8 cellular contexts compared by ENCODE assay signal in genomic region chr12:51922762-51923505, GRCh38. TPM values are rescaled to one million over a fixed set of nuclear protein-coding genes. Genes with fewer than 3 reads are reported as not detected.
DNase-seq lines count a peak whose midpoint lies in the region; ATAC-seq, FAIRE-seq and TF ChIP-seq lines count a peak whose summit lies in the region.

No MANE protein-coding gene starts in this region.

- H3K9ac ChIP-seq in HUES6 (ENCODE audit: low read length) (no peak overlapping the region), HepG2 (ENCODE audit: insufficient read depth, low read depth, low read length) (peak overlapping the region; percentile 2; the same call in 1 of the 2 replicates)

- 0 out of 2 replicates have a peak overlapping the region, but pooled peaks have one; percentile 7 for H3K4me3 ChIP-seq in HUES6 (ENCODE audit: low read depth, low read length)
- H3K4me3 ChIP-seq in body of pancreas: no peak overlapping the region
- H3K4me3 ChIP-seq in HepG2 (replicated peaks in 1 of 3; ENCODE audit: insufficient read depth in 1 of 3, low read depth in 2 of 3, low read length in 3 of 3): peak overlapping the region in 2 of 3 experiments; percentile 8 to 56; a peak in 3 of 6 replicates
- H3K4me3 ChIP-seq in testis: no peak overlapping the region

- no TSS peak for BruUV-seq in HepG2 (replicated peaks; lab: Mats Ljungman, UMichigan)

- TF ChIP-seq CTCF in body of pancreas (IDR thresholded peaks at IDR 0.05) (no peak), HepG2 (CRISPR knock-in tag; IDR thresholded peaks at IDR 0.05) (no peak), testis (IDR thresholded peaks at IDR 0.05) (no peak)

- no peaks in the 10 kb centered on the region for H4K20me1 ChIP-seq in HepG2 (ENCODE audit: insufficient read depth, low read length)

- in situ Hi-C loops in HepG2 (cut with HindIII; ENCODE audit: extremely low pct_ligation_motif_present, low pct_unique_long_range_greater_than_20kb): no loop called here

- no peaks in the 10 kb centered on the region for H3K9me3 ChIP-seq in HUES6 (ENCODE audit: control insufficient read depth, insufficient read depth, low read depth, low read length)
- no peaks in the 10 kb centered on the region for H3K9me3 ChIP-seq in body of pancreas
- no peaks in the 10 kb centered on the region for H3K9me3 ChIP-seq in HepG2 (ENCODE audit: low read length)
- no peaks in the 10 kb centered on the region for H3K9me3 ChIP-seq in testis

- no peaks in the 10 kb centered on the region for H3K79me2 ChIP-seq in HepG2 (ENCODE audit: insufficient read depth, low read length)

- H3K27ac ChIP-seq in HUES6 (ENCODE audit: low read depth, low read length): no peak overlapping the region
- peak overlapping the region; percentile 2 to 73 (median 37) for H3K27ac ChIP-seq in body of pancreas
- no peak overlapping the region for H3K27ac ChIP-seq in HepG2 (ENCODE audit: extremely low read length, insufficient read depth, low read length)
- peak overlapping the region in 1 of 2 donors; percentile 62 for H3K27ac ChIP-seq in testis

- TF ChIP-seq RAD21 in HepG2 (CRISPR knock-in tag; IDR thresholded peaks at IDR 0.05): no peak

- DNase-seq in body of pancreas (peak; percentile 23 to 74 (median 46)), HepG2 (ENCODE audit: low spot score) (no peak), testis (peak; percentile 54), SW480 (ENCODE audit: low spot score) (no peak), HTR-8/SVneo (ENCODE audit: insufficient read length, low spot score) (no peak)
- DNase-seq in stimulated activated CD4-positive, alpha-beta T cell treated with anti-CD3 and anti-CD28 coated beads, Interleukin-15, amount 100 ng/mL, for 24 hours: no peak

- H3K4me1 ChIP-seq in HUES6 (ENCODE audit: control insufficient read depth, insufficient read depth, low read length) (peaks cover 29% of the 10 kb centered on the region), body of pancreas (peaks cover 27% of the 10 kb centered on the region), HepG2 (ENCODE audit: insufficient read depth, low read length) (peaks cover 43% of the 10 kb centered on the region), testis (peaks cover 14% of the 10 kb centered on the region)

- CTCF ChIA-PET in HepG2 (lab: Yijun Ruan, JAX; ENCODE audit: low intra/inter-chr PET ratio, low total read pairs): interaction anchor here (0.6 to 1.6 kb wide), 2 partner anchors 57 to 181 kb away, joined by 4 to 7 read pairs; no protein-coding TSS in a partner anchor

- 46 to 56% methylated on average over 12 to 16 of the region's 16 CpGs for WGBS in body of pancreas, 2 donors
- 53% methylated on average over 11 of the region's 16 CpGs for WGBS in HepG2 (ENCODE audit: low lambda C conversion rate)
- 71 to 72% methylated on average over 8 to 16 of the region's 16 CpGs for WGBS in testis, 2 donors

- H3K36me3 ChIP-seq in HUES6 (ENCODE audit: control insufficient read depth, insufficient read depth, low read length) (no peaks in the 10 kb centered on the region), body of pancreas (replicated peaks in 1 of 2; ENCODE audit: insufficient read depth in 1 of 2, low read depth in 2 of 2) (no peaks in the 10 kb centered on the region), HepG2 (replicated peaks in 1 of 2; ENCODE audit: control insufficient read depth in 1 of 2, insufficient read depth in 2 of 2, low read length in 2 of 2) (no peaks in the 10 kb centered on the region), testis (ENCODE audit: low read depth, missing control alignments) (no peaks in the 10 kb centered on the region)

- FAIRE-seq in HepG2 (lab: Jason Lieb, UNC) (no peak), HTR-8/SVneo (lab: Jason Lieb, UNC) (no peak)

- TF ChIP-seq POLR2A in body of pancreas (IDR thresholded peaks at IDR 0.05): no peak
- no peak for TF ChIP-seq POLR2A in HepG2 (IDR thresholded peaks at IDR 0.05; ENCODE audit: insufficient read depth in 1 of 2, low read depth in 2 of 2, low read length in 2 of 2)
- TF ChIP-seq POLR2A in testis (IDR thresholded peaks at IDR 0.05): no peak

- H2AFZ ChIP-seq in HepG2 (ENCODE audit: low read length): peak overlapping the region; percentile 64

- POLR2A ChIA-PET in HepG2 (lab: Yijun Ruan, JAX): no interaction called here

- intact Hi-C loops in body of pancreas (cut with DNase I): loop anchor here (5.0 kb wide), 1 partner anchor 49 kb away; no protein-coding TSS in a partner anchor
- intact Hi-C loops in HepG2 (cut with micrococcal nuclease; ENCODE audit: unreplicated experiment): no loop called here
- intact Hi-C loops in testis (cut with DNase I; ENCODE audit: low total_unique reads): no loop called here

- H3K27me3 ChIP-seq in HUES6 (ENCODE audit: control insufficient read depth, insufficient read depth, low read length) (peaks cover 19% of the 10 kb centered on the region), body of pancreas (no peaks in the 10 kb centered on the region), HepG2 (ENCODE audit: control insufficient read depth in 1 of 2, insufficient read depth in 2 of 2, low read length in 2 of 2) (peaks cover 1 to 14% of the 10 kb centered on the region in 2 experiments; a peak in 4 of 5 replicates), testis (no peaks in the 10 kb centered on the region)

- TF ChIP-seq EP300 in HepG2 (IDR thresholded peaks at IDR 0.05; ENCODE audit: low read depth in 2 of 2, low read length in 2 of 2) (no peak), HepG2 (CRISPR knock-in tag; IDR thresholded peaks at IDR 0.05; ENCODE audit: borderline replicate concordance) (no peak)

- peak overlapping the region; percentile 67 for H3K4me2 ChIP-seq in HepG2 (ENCODE audit: low read depth, low read length)

- ATAC-seq in body of pancreas (peak; percentile 65), HepG2 (peak; percentile 15), HG03139 (IDR thresholded peaks at IDR 0.05; ENCODE audit: unreplicated experiment) (no peak)

RNA-seq across cellular contexts. Expression of gene ACVRL1, which starts 15.6 kb away (rescaled TPM):
- total RNA-seq in body of pancreas (10 to 100 TPM; 37.1 to 93.9 TPM), HepG2 (2016; rRNA removed; fragmentation: Illumina TruSeq; extraction: Trizol) (not detected in 2 replicates), testis (1 to 10 TPM; 9.1 to 9.5 TPM)
- total RNA-seq in HepG2 (2016; cell fraction: cytosol; rRNA removed; fragmentation: Illumina TruSeq; extraction: Trizol; ENCODE audit: low read depth): not detected in 2 replicates
- total RNA-seq in HepG2 (2016; cell fraction: insoluble cytoplasmic fraction; rRNA removed; fragmentation: Illumina TruSeq; extraction: Trizol): not detected in 2 replicates
- not detected in 2 replicates for total RNA-seq in HepG2 (2016; cell fraction: membrane; rRNA removed; fragmentation: Illumina TruSeq; extraction: Trizol)
- not detected in 2 replicates for total RNA-seq in HepG2 (2016; cell fraction: nucleus; rRNA removed; fragmentation: Illumina TruSeq; extraction: Trizol)
- polyA plus RNA-seq in HepG2 (2011; rRNA removed) (not detected in 2 replicates), testis (ENCODE audit: insufficient read depth, low read depth, low replicate concordance) (9.9 TPM)
- polyA plus RNA-seq in HepG2 (2011; cell fraction: cytosol; rRNA removed): not detected in 2 replicates
- not detected in 2 replicates for polyA plus RNA-seq in HepG2 (2011; cell fraction: nucleus; rRNA removed)
- not detected in 2 replicates for polyA plus RNA-seq in HepG2 (2012)
- polyA plus RNA-seq in HepG2 (2016; cell fraction: cytosol; fragmentation: Illumina TruSeq; extraction: Trizol; ENCODE audit: low read depth): not detected in 2 replicates
- not detected in 2 replicates for polyA plus RNA-seq in HepG2 (2016; cell fraction: insoluble cytoplasmic fraction; fragmentation: Illumina TruSeq; extraction: Trizol; ENCODE audit: low read depth)
- polyA plus RNA-seq in HepG2 (2016; cell fraction: membrane; fragmentation: Illumina TruSeq; extraction: Trizol; ENCODE audit: low read depth): not detected in 2 replicates
- not detected in 2 replicates for polyA plus RNA-seq in HepG2 (2016; cell fraction: nucleus; fragmentation: Illumina TruSeq; extraction: Trizol; ENCODE audit: insufficient read depth, low read depth)
- 0.05 TPM in 1 of 2 replicates, not detected in the other for polyA minus RNA-seq in HepG2 (2011; rRNA and poly(A)+ RNA removed; ENCODE audit: low replicate concordance)
- not detected in 2 replicates for polyA minus RNA-seq in HepG2 (2011; cell fraction: cytosol; rRNA and poly(A)+ RNA removed)
- not detected in 2 replicates for polyA minus RNA-seq in HepG2 (2011; cell fraction: nucleus; rRNA and poly(A)+ RNA removed)

RNA-seq across cellular contexts. Expression of gene ACVR1B, which starts 28.6 kb away (rescaled TPM):
- total RNA-seq in body of pancreas (10 to 100 TPM; 19.8 to 21.8 TPM), HepG2 (2016; rRNA removed; fragmentation: Illumina TruSeq; extraction: Trizol) (5.8 and 8.9 TPM in 2 replicates), testis (10 to 100 TPM; 36.8 to 44.6 TPM)
- total RNA-seq in HepG2 (2016; cell fraction: cytosol; rRNA removed; fragmentation: Illumina TruSeq; extraction: Trizol; ENCODE audit: low read depth): 2.0 and 2.2 TPM in 2 replicates
- total RNA-seq in HepG2 (2016; cell fraction: insoluble cytoplasmic fraction; rRNA removed; fragmentation: Illumina TruSeq; extraction: Trizol): 4.3 and 9.8 TPM in 2 replicates
- 5.4 and 7.6 TPM in 2 replicates for total RNA-seq in HepG2 (2016; cell fraction: membrane; rRNA removed; fragmentation: Illumina TruSeq; extraction: Trizol)
- total RNA-seq in HepG2 (2016; cell fraction: nucleus; rRNA removed; fragmentation: Illumina TruSeq; extraction: Trizol): 9.9 and 14.3 TPM in 2 replicates
- polyA plus RNA-seq in HepG2 (2011; rRNA removed) (12.1 and 14.1 TPM in 2 replicates), testis (ENCODE audit: insufficient read depth, low read depth, low replicate concordance) (37.3 TPM)
- 12.0 and 13.7 TPM in 2 replicates for polyA plus RNA-seq in HepG2 (2011; cell fraction: cytosol; rRNA removed)
- polyA plus RNA-seq in HepG2 (2011; cell fraction: nucleus; rRNA removed): 12.5 and 12.9 TPM in 2 replicates
- polyA plus RNA-seq in HepG2 (2012): 10.8 and 11.8 TPM in 2 replicates
- polyA plus RNA-seq in HepG2 (2016; cell fraction: cytosol; fragmentation: Illumina TruSeq; extraction: Trizol; ENCODE audit: low read depth): 1.1 and 1.3 TPM in 2 replicates
- 5.3 and 5.6 TPM in 2 replicates for polyA plus RNA-seq in HepG2 (2016; cell fraction: insoluble cytoplasmic fraction; fragmentation: Illumina TruSeq; extraction: Trizol; ENCODE audit: low read depth)
- 3.8 and 4.6 TPM in 2 replicates for polyA plus RNA-seq in HepG2 (2016; cell fraction: membrane; fragmentation: Illumina TruSeq; extraction: Trizol; ENCODE audit: low read depth)
- 16.9 and 17.0 TPM in 2 replicates for polyA plus RNA-seq in HepG2 (2016; cell fraction: nucleus; fragmentation: Illumina TruSeq; extraction: Trizol; ENCODE audit: insufficient read depth, low read depth)
- 22.8 and 32.8 TPM in 2 replicates for polyA minus RNA-seq in HepG2 (2011; rRNA and poly(A)+ RNA removed; ENCODE audit: low replicate concordance)
- 9.7 and 13.2 TPM in 2 replicates for polyA minus RNA-seq in HepG2 (2011; cell fraction: cytosol; rRNA and poly(A)+ RNA removed)
- polyA minus RNA-seq in HepG2 (2011; cell fraction: nucleus; rRNA and poly(A)+ RNA removed): 12.1 and 14.2 TPM in 2 replicates

RNA-seq across cellular contexts. Expression of gene ANKRD33, which starts 35.0 kb away (rescaled TPM):
- total RNA-seq in body of pancreas (not detected), HepG2 (2016; rRNA removed; fragmentation: Illumina TruSeq; extraction: Trizol) (not detected in 2 replicates), testis (under 1 TPM in 1 of 2 donors, not detected in 1; 0.68 TPM)
- total RNA-seq in HepG2 (2016; cell fraction: cytosol; rRNA removed; fragmentation: Illumina TruSeq; extraction: Trizol; ENCODE audit: low read depth): not detected in 2 replicates
- not detected in 2 replicates for total RNA-seq in HepG2 (2016; cell fraction: insoluble cytoplasmic fraction; rRNA removed; fragmentation: Illumina TruSeq; extraction: Trizol)
- not detected in 2 replicates for total RNA-seq in HepG2 (2016; cell fraction: membrane; rRNA removed; fragmentation: Illumina TruSeq; extraction: Trizol)
- total RNA-seq in HepG2 (2016; cell fraction: nucleus; rRNA removed; fragmentation: Illumina TruSeq; extraction: Trizol): not detected in 2 replicates
- polyA plus RNA-seq in HepG2 (2011; rRNA removed) (0.04 and 0.07 TPM in 2 replicates), testis (ENCODE audit: insufficient read depth, low read depth, low replicate concordance) (0.25 TPM)
- polyA plus RNA-seq in HepG2 (2011; cell fraction: cytosol; rRNA removed): 0.03 and 0.04 TPM in 2 replicates
- 0.16 and 0.33 TPM in 2 replicates for polyA plus RNA-seq in HepG2 (2011; cell fraction: nucleus; rRNA removed)
- polyA plus RNA-seq in HepG2 (2012): not detected in 2 replicates
- not detected in 2 replicates for polyA plus RNA-seq in HepG2 (2016; cell fraction: cytosol; fragmentation: Illumina TruSeq; extraction: Trizol; ENCODE audit: low read depth)
- polyA plus RNA-seq in HepG2 (2016; cell fraction: insoluble cytoplasmic fraction; fragmentation: Illumina TruSeq; extraction: Trizol; ENCODE audit: low read depth): not detected in 2 replicates
- not detected in 2 replicates for polyA plus RNA-seq in HepG2 (2016; cell fraction: membrane; fragmentation: Illumina TruSeq; extraction: Trizol; ENCODE audit: low read depth)
- polyA plus RNA-seq in HepG2 (2016; cell fraction: nucleus; fragmentation: Illumina TruSeq; extraction: Trizol; ENCODE audit: insufficient read depth, low read depth): not detected in 2 replicates
- 0.05 and 0.18 TPM in 2 replicates for polyA minus RNA-seq in HepG2 (2011; rRNA and poly(A)+ RNA removed; ENCODE audit: low replicate concordance)
- not detected in 2 replicates for polyA minus RNA-seq in HepG2 (2011; cell fraction: cytosol; rRNA and poly(A)+ RNA removed)
- polyA minus RNA-seq in HepG2 (2011; cell fraction: nucleus; rRNA and poly(A)+ RNA removed): not detected in 2 replicates

Comparison
In these comparisons a context has a peak if more than half of its experiments do, and no peak if none do; other contexts are left out.
1. H3K27ac ChIP-seq: peak in body of pancreas (4 of 4); none in HUES6 (single experiment) and HepG2 (single experiment).
2. H3K4me3 ChIP-seq: peak in HUES6 (single experiment) and HepG2 (2 of 3); none in body of pancreas (0 of 2) and testis (0 of 2).
3. DNase-seq: peak in body of pancreas (4 of 4) and testis (single experiment); none in HepG2 (single experiment), SW480 (single experiment), stimulated activated CD4-positive, alpha-beta T cell treated with anti-CD3 and anti-CD28 coated beads, Interleukin-15, amount 100 ng/mL, for 24 hours (single experiment) and HTR-8/SVneo (single experiment).
4. RNA of gene ACVRL1, which starts 15.6 kb away (total RNA-seq): 37.1 to 93.9 TPM in body of pancreas and 9.1 to 9.5 TPM in testis; not detected in HepG2; every median in the first group is over 10 times any median in the second.